In the genomic region with DNA sequence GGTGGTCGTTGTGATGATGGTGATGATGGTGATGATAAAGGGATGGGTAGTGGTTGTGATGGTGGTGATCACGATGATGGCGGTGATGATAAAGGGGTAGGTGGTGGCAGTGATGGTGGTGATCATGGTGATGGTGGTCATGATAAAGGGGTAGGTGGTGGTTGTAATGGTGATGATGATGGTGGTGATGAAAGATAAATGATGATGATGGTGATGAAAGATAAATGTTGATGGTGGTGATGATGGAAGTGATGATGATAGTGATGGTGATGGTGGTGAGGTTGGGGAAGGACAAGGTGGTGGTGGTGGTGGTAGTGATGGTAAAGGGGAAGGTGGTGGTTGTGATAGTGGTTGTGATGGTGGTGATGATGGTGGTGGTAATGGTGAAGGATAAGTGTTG, we compare ENCODE assay signal across 29 cellular contexts. TPM values are rescaled to one million over a fixed set of nuclear protein-coding genes. Genes with fewer than 3 reads are reported as not detected.
DNase-seq lines count a peak whose midpoint lies in the region; ATAC-seq and TF ChIP-seq lines count a peak whose summit lies in the region.
"Had no signal": no experiment of that assay in that cellular context is flagged by ENCODE, and none has a peak within 500 bp of the region (broad histone marks: within the 10 kb centered on the region; RNA-seq: fewer than 3 reads in every experiment).

No MANE protein-coding gene starts in this region.

- peak overlapping the region; percentile 22 for H2AK5ac ChIP-seq in trophoblast cell (ENCODE audit: low read length)

- ATAC-seq in HG03108 (IDR thresholded peaks at IDR 0.05; ENCODE audit: unreplicated experiment) (no peak), GM19395 (IDR thresholded peaks at IDR 0.05; ENCODE audit: unreplicated experiment) (no peak)
- ATAC-seq: A549, GM12878, GM23338, Right ventricle myocardium inferior, SK-N-SH treated with all-trans-retinoic acid at 6 μM for 48 hours had no signal

- H3K27me3 ChIP-seq in PC-9 (ENCODE audit: insufficient read depth, low read depth) (no peaks in the 10 kb centered on the region), trophoblast cell (ENCODE audit: insufficient read depth, low read length) (no peaks in the 10 kb centered on the region)
- H3K27me3 ChIP-seq: MG63, SJCRH30 had no signal

- no peak overlapping the region for H2BK12ac ChIP-seq in trophoblast cell (ENCODE audit: low read length)

- peak overlapping the region; percentile 82 for H3K4me3 Mint-ChIP-seq in endothelial cell (ENCODE audit: unreplicated experiment)
- H3K4me3 Mint-ChIP-seq: CD4-positive, alpha-beta memory T cell; GM23338 had no signal

- peaks cover 5% of the 10 kb centered on the region; the same call in 1 of the 2 replicates for H3K4me1 ChIP-seq in HEK293 (ENCODE audit: control insufficient read depth, insufficient read depth, low read length)
- peaks cover 85% of the 10 kb centered on the region for H3K4me1 ChIP-seq in PC-9 (replicated peaks; ENCODE audit: insufficient read depth)
- H3K4me1 ChIP-seq in trophoblast cell (ENCODE audit: control insufficient read depth in 1 of 2, insufficient read depth in 2 of 2, low read length in 2 of 2) = peaks cover 34 to 40% of the 10 kb centered on the region in 2 experiments
- H3K4me1 ChIP-seq: HAP-1 had no signal

- TF ChIP-seq CTCF in HEK293 (tag by site-specific recombination; IDR thresholded peaks at IDR 0.05) (no peak), PC-9 (conservative IDR thresholded peaks at IDR 0.05) (no peak), endothelial cell (IDR thresholded peaks at IDR 0.05; ENCODE audit: unreplicated experiment) (no peak)

- no peak overlapping the region for H2BK5ac ChIP-seq in trophoblast cell (ENCODE audit: low read depth, low read length, poor library complexity)

- no peak overlapping the region for H3K9ac ChIP-seq in trophoblast cell (ENCODE audit: low read length)

- H3K9me2 ChIP-seq in PC-9 (ENCODE audit: insufficient read depth) = no peaks in the 10 kb centered on the region

- CTCF ChIA-PET in HEK293 (lab: Yijun Ruan, JAX) (interaction anchor here (0.9 kb wide), 1 partner anchor 38 kb away, joined by 3 read pairs; no protein-coding TSS in a partner anchor), PC-9 (lab: Charles Lee) (no interaction called here)

- DNase-seq in PC-9 = no peak
- no peak for DNase-seq in endothelial cell (ENCODE audit: low spot score)
- no peak for DNase-seq in trophoblast cell
- no peak for DNase-seq in hepatic stellate cell (ENCODE audit: low spot score)
- DNase-seq: C1 segment of cervical spinal cord; CD4-positive, alpha-beta memory T cell; COR-L47; EL; GDM1; KBM-7; MG63; NCI-H1105 treated with DMSO at 0.1 percent for 48 hours; NCI-H146; NCI-H1930; NCI-H2107; NCI-H446; NCI-H524 treated with DMSO at 0.1 percent for 48 hours; NCI-H774; SJCRH30 had no signal

- H3K79me2 ChIP-seq in PC-9 (ENCODE audit: low read depth) (peaks cover 16% of the 10 kb centered on the region; the same call in 1 of the 2 replicates), trophoblast cell (ENCODE audit: control insufficient read depth, insufficient read depth, low read length, poor library complexity) (peaks cover 3% of the 10 kb centered on the region)

- no peaks in the 10 kb centered on the region for H4K20me1 ChIP-seq in PC-9 (ENCODE audit: insufficient read depth)

- no peak overlapping the region for H3K4ac ChIP-seq in trophoblast cell (ENCODE audit: low read depth, low read length)

- no peaks in the 10 kb centered on the region for H3K9me3 Mint-ChIP-seq in endothelial cell (ENCODE audit: unreplicated experiment)
- H3K9me3 Mint-ChIP-seq: GM23338 had no signal

- peaks cover 63% of the 10 kb centered on the region for H3F3A ChIP-seq in PC-9 (ENCODE audit: insufficient read depth, low read depth)

- peaks cover 36% of the 10 kb centered on the region for H3K27me3 Mint-ChIP-seq in endothelial cell (ENCODE audit: unreplicated experiment)

- H3K9me3 ChIP-seq in HEK293 (ENCODE audit: control insufficient read depth, insufficient read depth, low read depth, low read length) = no peaks in the 10 kb centered on the region
- no peaks in the 10 kb centered on the region for H3K9me3 ChIP-seq in PC-9 (ENCODE audit: insufficient read depth, low read depth)
- peaks cover 2% of the 10 kb centered on the region for H3K9me3 ChIP-seq in trophoblast cell (ENCODE audit: insufficient read depth, low read depth, low read length)
- H3K9me3 ChIP-seq: A549, HAP-1, MG63, SJCRH30 had no signal

- no peak overlapping the region for H4K12ac ChIP-seq in trophoblast cell (ENCODE audit: low read depth, low read length)

- no peak overlapping the region for H3K23ac ChIP-seq in trophoblast cell (ENCODE audit: low read length)

- no peak overlapping the region for H2AFZ ChIP-seq in PC-9
- H2AFZ ChIP-seq in trophoblast cell (ENCODE audit: insufficient read depth, low read length, poor library complexity) = no peak overlapping the region
- H2AFZ ChIP-seq: GM23338 had no signal

- H3K27ac Mint-ChIP-seq in endothelial cell (ENCODE audit: unreplicated experiment) = peak overlapping the region; percentile 67
- H3K27ac Mint-ChIP-seq: GM23338 had no signal

- H3K4me1 Mint-ChIP-seq in endothelial cell (ENCODE audit: unreplicated experiment) = peaks cover 71% of the 10 kb centered on the region

- H3K4me2 ChIP-seq in PC-9 (peak overlapping the region; percentile 72), trophoblast cell (ENCODE audit: low read length) (no peak overlapping the region)
- H3K4me2 ChIP-seq: A549, GM23338 had no signal

- H3K79me1 ChIP-seq in trophoblast cell (ENCODE audit: low read length) = peaks cover 37% of the 10 kb centered on the region

- POLR2A ChIA-PET in HEK293 (lab: Yijun Ruan, JAX) (no interaction called here), PC-9 (lab: Charles Lee; ENCODE audit: unreplicated experiment) (no interaction called here)

- H3K27ac ChIP-seq in HEK293 (ENCODE audit: extremely low read depth, low read depth, low read length) = no peak overlapping the region
- H3K27ac ChIP-seq in PC-9 = no peak overlapping the region
- no peak overlapping the region for H3K27ac ChIP-seq in trophoblast cell (ENCODE audit: low read depth, low read length)
- H3K27ac ChIP-seq: A549, HL-60, SJCRH30 had no signal

- H3K36me3 Mint-ChIP-seq in endothelial cell (ENCODE audit: low read depth, unreplicated experiment) = peaks cover 63% of the 10 kb centered on the region
- H3K36me3 Mint-ChIP-seq: CD4-positive, alpha-beta memory T cell had no signal

- no TSS peak for BruUV-seq in PC-9 (replicated peaks; lab: Mats Ljungman, UMichigan)

- H3K36me3 ChIP-seq in HEK293 (ENCODE audit: control insufficient read depth in 2 of 2, insufficient read depth in 1 of 2, low read length in 2 of 2) (no peaks in the 10 kb centered on the region), PC-9 (ENCODE audit: low read depth) (no peaks in the 10 kb centered on the region; the same call in 1 of the 2 replicates), trophoblast cell (ENCODE audit: control insufficient read depth in 1 of 2, insufficient read depth in 2 of 2, low read length in 2 of 2) (no peaks in the 10 kb centered on the region)
- H3K36me3 ChIP-seq: HAP-1, MG63, SJCRH30 had no signal

- H3K14ac ChIP-seq in trophoblast cell (ENCODE audit: low read length) = no peak overlapping the region

- no peak overlapping the region for H4K8ac ChIP-seq in trophoblast cell (ENCODE audit: low read depth, low read length)

- no peak overlapping the region for H2BK120ac ChIP-seq in trophoblast cell (ENCODE audit: insufficient read depth, low read length, poor library complexity)

- intact Hi-C loops in PC-9 (cut with micrococcal nuclease; ENCODE audit: unreplicated experiment) = no loop called here

- H3K4me3 ChIP-seq in HEK293 (ENCODE audit: low read depth, low read length) (no peak overlapping the region), PC-9 (0 out of 2 replicates have a peak overlapping the region, but pooled peaks have one; percentile 17), trophoblast cell (ENCODE audit: low read depth, low read length) (peak overlapping the region; percentile 43)
- H3K4me3 ChIP-seq: A549, GM12878, GM23338, HAP-1, MG63, SJCRH30 had no signal

- H4K91ac ChIP-seq in trophoblast cell (ENCODE audit: low read depth, low read length) = no peak overlapping the region

- peak overlapping the region; percentile 2 for H3K18ac ChIP-seq in trophoblast cell (ENCODE audit: low read length)

- WGBS in trophoblast cell (ENCODE audit: extremely low coverage, insufficient coverage, insufficient read length) = no CpG with 5 or more reads among the region's 3 CpGs

TF ChIP-seq in HEK293, 187 proteins besides CTCF, POLR2A, EP300 and RAD21 (continues in another document):
- TF ChIP-seq ZNF248 (tag by site-specific recombination; IDR thresholded peaks at IDR 0.05) (peak; percentile 15; the same call in 1 of the 2 replicates), ZNF112 (tag by site-specific recombination; IDR thresholded peaks at IDR 0.05) (0 out of 2 replicates have a peak, but pooled peaks have one; percentile 11), ZNF239 (tag by site-specific recombination; IDR thresholded peaks at IDR 0.05) (0 out of 2 replicates have a peak, but pooled peaks have one; percentile 11), ZNF747 (tag by site-specific recombination; IDR thresholded peaks at IDR 0.05) (peak; percentile 62; the same call in 1 of the 2 replicates), ZNF416 (tag by site-specific recombination; IDR thresholded peaks at IDR 0.05) (no peak), ZNF776 (tag by site-specific recombination; IDR thresholded peaks at IDR 0.05; ENCODE audit: borderline replicate concordance) (peak; percentile 20; the same call in 1 of the 2 replicates), ZNF785 (tag by site-specific recombination; IDR thresholded peaks at IDR 0.05) (peak; percentile 12; the same call in 1 of the 2 replicates)
- TF ChIP-seq, protein P1, sequence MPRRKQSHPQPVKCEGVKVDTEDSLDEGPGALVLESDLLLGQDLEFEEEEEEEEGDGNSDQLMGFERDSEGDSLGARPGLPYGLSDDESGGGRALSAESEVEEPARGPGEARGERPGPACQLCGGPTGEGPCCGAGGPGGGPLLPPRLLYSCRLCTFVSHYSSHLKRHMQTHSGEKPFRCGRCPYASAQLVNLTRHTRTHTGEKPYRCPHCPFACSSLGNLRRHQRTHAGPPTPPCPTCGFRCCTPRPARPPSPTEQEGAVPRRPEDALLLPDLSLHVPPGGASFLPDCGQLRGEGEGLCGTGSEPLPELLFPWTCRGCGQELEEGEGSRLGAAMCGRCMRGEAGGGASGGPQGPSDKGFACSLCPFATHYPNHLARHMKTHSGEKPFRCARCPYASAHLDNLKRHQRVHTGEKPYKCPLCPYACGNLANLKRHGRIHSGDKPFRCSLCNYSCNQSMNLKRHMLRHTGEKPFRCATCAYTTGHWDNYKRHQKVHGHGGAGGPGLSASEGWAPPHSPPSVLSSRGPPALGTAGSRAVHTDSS (tag by site-specific recombination; IDR thresholded peaks at IDR 0.05) = peak; percentile 82; the same call in 1 of the 2 replicates

RNA-seq across cellular contexts. Expression of gene CDH5, which starts 13.9 kb away (rescaled TPM):
- total RNA-seq in PC-9 (2021) = 2.4 and 3.6 TPM in 2 replicates
- 1,308 TPM for total RNA-seq in endothelial cell (ENCODE audit: unreplicated experiment)
- polyA plus RNA-seq in trophoblast cell (2013) = 93.1 and 99.2 TPM in 2 replicates
- total RNA-seq: CD4-positive, alpha-beta memory T cell; GM12878; GM23338 had no signal
- polyA plus RNA-seq: CD4-positive, alpha-beta memory T cell; GM12878 had no signal

RNA-seq across cellular contexts. Expression of gene BEAN1, which starts 46.7 kb away (rescaled TPM):
- total RNA-seq in PC-9 (2021) = 0.37 and 0.48 TPM in 2 replicates
- total RNA-seq in endothelial cell (ENCODE audit: unreplicated experiment) = 0.49 TPM
- 1.0 and 1.2 TPM in 2 replicates for polyA plus RNA-seq in trophoblast cell (2013)
- total RNA-seq: CD4-positive, alpha-beta memory T cell; GM12878 had no signal
- polyA plus RNA-seq: GM12878 had no signal

Comparison
In these comparisons a context has a peak if more than half of its experiments do, and no peak if none do; other contexts are left out.
1. RNA of gene CDH5, which starts 13.9 kb away (total RNA-seq): 1,308 TPM in endothelial cell (single experiment); 2.4 to 3.6 TPM in PC-9; every median in the first group is over 100 times any median in the second.